ENCODE assay signal across 8 cellular contexts in genomic region chr2:26786207-26787023, GRCh38. TPM values are rescaled to one million over a fixed set of nuclear protein-coding genes. Genes with fewer than 3 reads are reported as not detected.
DNase-seq lines count a peak whose midpoint lies in the region; ATAC-seq and TF ChIP-seq lines count a peak whose summit lies in the region.

No MANE protein-coding gene starts in this region.

- no peaks in the 10 kb centered on the region for H3K36me3 ChIP-seq in colonic mucosa

- H3K9me3 Mint-ChIP-seq in activated naive CD4-positive, alpha-beta T cell treated with anti-CD3 and anti-CD28 coated beads for 36 hours = peaks cover 5% of the 10 kb centered on the region
- H3K9me3 Mint-ChIP-seq in mesothelial cell of epicardium = peaks cover 15% of the 10 kb centered on the region

- DNase-seq in activated naive CD4-positive, alpha-beta T cell treated with anti-CD3 and anti-CD28 coated beads for 36 hours = peak; percentile 34
- DNase-seq in activated naive CD4-positive, alpha-beta T cell (lab: John Stamatoyannopoulos, UW) = no peak
- DNase-seq in OCI-M1 (lab: John Stamatoyannopoulos, UW) (peak; percentile 70), colonic mucosa (peak; percentile 36), mesothelial cell of epicardium (ENCODE audit: low spot score in 2 of 2, unreplicated experiment in 2 of 2) (no peak), NCI-H1436 (lab: John Stamatoyannopoulos, UW) (no peak), NCI-H1694 (lab: John Stamatoyannopoulos, UW) (no peak)

- intact Hi-C loops in activated naive CD4-positive, alpha-beta T cell treated with anti-CD3 and anti-CD28 coated beads for 36 hours (cut with micrococcal nuclease) = loop anchor here (5.0 to 10.0 kb wide), 3 partner anchors 61 to 909 kb away; partner anchors contain the start of genes ASXL2, DPYSL5 and RAB10
- intact Hi-C loops in colonic mucosa (cut with DNase I) = no loop called here

- peak; percentile 23 for ATAC-seq in HG02759 (IDR thresholded peaks at IDR 0.05; ENCODE audit: unreplicated experiment)

- no peak overlapping the region for H3K27ac Mint-ChIP-seq in activated naive CD4-positive, alpha-beta T cell treated with anti-CD3 and anti-CD28 coated beads for 36 hours
- no peak overlapping the region for H3K27ac Mint-ChIP-seq in mesothelial cell of epicardium

- H3K4me1 ChIP-seq in colonic mucosa = no peaks in the 10 kb centered on the region

- H3K4me3 Mint-ChIP-seq in activated naive CD4-positive, alpha-beta T cell treated with anti-CD3 and anti-CD28 coated beads for 36 hours = peak overlapping the region; percentile 72
- H3K4me3 Mint-ChIP-seq in mesothelial cell of epicardium = peak overlapping the region; percentile 81

- peak overlapping the region; percentile 98 for H3K4me3 ChIP-seq in colonic mucosa

- H3K36me3 Mint-ChIP-seq in activated naive CD4-positive, alpha-beta T cell treated with anti-CD3 and anti-CD28 coated beads for 36 hours (ENCODE audit: low read depth) = peaks cover 25% of the 10 kb centered on the region
- peaks cover 21% of the 10 kb centered on the region for H3K36me3 Mint-ChIP-seq in mesothelial cell of epicardium

- CTCF ChIA-PET in activated naive CD4-positive, alpha-beta T cell treated with anti-CD3 and anti-CD28 coated beads for 36 hours (lab: Charles Lee) = interaction anchor here (1.1 kb wide), 2 partner anchors 10 to 14 kb away, joined by 3 read pairs; no protein-coding TSS in a partner anchor

- peak overlapping the region; percentile 51 to 55 for H3K9ac ChIP-seq in colonic mucosa (ENCODE audit: low read depth in 2 of 2, low read length in 2 of 2)

- no peak overlapping the region for H3K27ac ChIP-seq in colonic mucosa

- peaks cover 10% of the 10 kb centered on the region for H3K4me1 Mint-ChIP-seq in activated naive CD4-positive, alpha-beta T cell treated with anti-CD3 and anti-CD28 coated beads for 36 hours (ENCODE audit: low read depth)
- H3K4me1 Mint-ChIP-seq in mesothelial cell of epicardium = peaks cover 21% of the 10 kb centered on the region

- H3K27me3 Mint-ChIP-seq in activated naive CD4-positive, alpha-beta T cell treated with anti-CD3 and anti-CD28 coated beads for 36 hours (ENCODE audit: low read depth) = peaks cover 20% of the 10 kb centered on the region
- no peaks in the 10 kb centered on the region for H3K27me3 Mint-ChIP-seq in mesothelial cell of epicardium (ENCODE audit: low read depth)

- H3K9me3 ChIP-seq in colonic mucosa = no peaks in the 10 kb centered on the region

- TF ChIP-seq CTCF in colonic mucosa (IDR thresholded peaks at IDR 0.05) (no peak), mesothelial cell of epicardium (IDR thresholded peaks at IDR 0.05; ENCODE audit: unreplicated experiment) (no peak)

- no peaks in the 10 kb centered on the region for H3K27me3 ChIP-seq in colonic mucosa

RNA-seq across cellular contexts. Expression of gene CENPA, which starts 0.6 kb away (rescaled TPM):
- total RNA-seq in activated naive CD4-positive, alpha-beta T cell treated with anti-CD3 and anti-CD28 coated beads for 36 hours = 10 to 100 TPM; 42.9 to 43.6 TPM
- total RNA-seq in colonic mucosa (10 to 100 TPM in 1 of 2 donors, 1 to 10 TPM in 1; 6.5 to 22.7 TPM), mesothelial cell of epicardium (7.9 to 9.2 TPM (median 8.8 TPM) in 3 replicates)

RNA-seq across cellular contexts. Expression of gene SLC35F6, which starts 22.3 kb away (rescaled TPM):
- total RNA-seq in activated naive CD4-positive, alpha-beta T cell treated with anti-CD3 and anti-CD28 coated beads for 36 hours = 1 to 10 TPM; 2.0 to 2.7 TPM
- total RNA-seq in colonic mucosa = 10 to 100 TPM; 24.8 to 29.1 TPM
- 25.2 to 26.8 TPM (median 26.0 TPM) in 3 replicates for total RNA-seq in mesothelial cell of epicardium

Comparison
In these comparisons a context has a peak if more than half of its experiments do, and no peak if none do; other contexts are left out.
1. DNase-seq: peak in activated naive CD4-positive, alpha-beta T cell treated with anti-CD3 and anti-CD28 coated beads for 36 hours (single experiment), OCI-M1 (single experiment) and colonic mucosa (single experiment); none in activated naive CD4-positive, alpha-beta T cell (0 of 4), mesothelial cell of epicardium (0 of 2), NCI-H1436 (single experiment) and NCI-H1694 (single experiment).